26 cellular contexts compared by ENCODE assay signal in genomic region chr17:8504460-8505207, GRCh38.
"Had no signal": no experiment of that assay in that cellular context is flagged by ENCODE, and none has a peak within 500 bp of the region (broad histone marks: within the 10 kb centered on the region; RNA-seq: fewer than 3 reads in every experiment).

No MANE protein-coding gene starts in this region.

- H3K27me3 Mint-ChIP-seq: activated CD4-positive, alpha-beta T cell treated with anti-CD3 and anti-CD28 coated beads, Interleukin-2, amount 10 ng/mL, durations not matched to agents 7 days and 5 days; activated CD8-positive, alpha-beta T cell treated with anti-CD3 and anti-CD28 coated beads for 36 hours; activated naive CD4-positive, alpha-beta T cell treated with anti-CD3 and anti-CD28 coated beads, Interleukin-2, amount 50 U/mL, for 24 hours; activated naive CD8-positive, alpha-beta T cell treated with anti-CD3 and anti-CD28 coated beads, Interleukin-2, amount 50 U/mL, for 24 hours; natural killer cell treated with Interleukin-12 subunit alpha and Interleukin-12 subunit beta and Interleukin-15 and Interleukin-18, amount 100 ng/mL, for 72 hours; stimulated activated naive CD8-positive, alpha-beta T cell treated with anti-CD3 and anti-CD28 coated beads, Interleukin-15, Interleukin-2, amounts not matched to agents 100 ng/mL and 50 ng/mL, for 24 hours had no signal

- H3K27ac Mint-ChIP-seq: activated CD4-positive, alpha-beta T cell treated with anti-CD3 and anti-CD28 coated beads, Interleukin-2, amount 10 ng/mL, durations not matched to agents 7 days and 5 days; activated CD8-positive, alpha-beta T cell treated with anti-CD3 and anti-CD28 coated beads for 36 hours; activated naive CD4-positive, alpha-beta T cell treated with anti-CD3 and anti-CD28 coated beads, Interleukin-2, amount 50 U/mL, for 24 hours; activated naive CD8-positive, alpha-beta T cell treated with anti-CD3 and anti-CD28 coated beads, Interleukin-2, amount 50 U/mL, for 24 hours; activated T-helper 2 cell treated with anti-CD3 and anti-CD28 coated beads, Interferon-gamma antibody, Interleukin-2, Interleukin-4, amounts not matched to agents 10 μg/mL and 5 μg/mL and 100 μg/mL, durations not matched to agents 14 hours and 24 hours and 36 hours; memory B cell; natural killer cell treated with Interleukin-12 subunit alpha and Interleukin-12 subunit beta and Interleukin-15 and Interleukin-18, amount 100 ng/mL, for 72 hours; stimulated activated effector memory CD8-positive, alpha-beta T cell treated with anti-CD3 and anti-CD28 coated beads, Interleukin-12 subunit alpha, Interleukin-12 subunit beta, amount 100 ng/mL, for 72 hours; stimulated activated naive CD8-positive, alpha-beta T cell treated with anti-CD3 and anti-CD28 coated beads, Interleukin-15, Interleukin-2, amounts not matched to agents 100 ng/mL and 50 ng/mL, for 24 hours had no signal

- H3K27me3 ChIP-seq: colonic mucosa, dorsolateral prefrontal cortex, gastroesophageal sphincter, ovary, sigmoid colon, thyroid gland had no signal

- H3K36me3 ChIP-seq: colonic mucosa, ovary had no signal

- H3K9me3 Mint-ChIP-seq: activated CD4-positive, alpha-beta T cell treated with anti-CD3 and anti-CD28 coated beads, Interleukin-2, amount 10 ng/mL, durations not matched to agents 7 days and 5 days; activated CD8-positive, alpha-beta T cell treated with anti-CD3 and anti-CD28 coated beads for 36 hours; activated naive CD4-positive, alpha-beta T cell treated with anti-CD3 and anti-CD28 coated beads, Interleukin-2, amount 50 U/mL, for 24 hours; activated naive CD8-positive, alpha-beta T cell treated with anti-CD3 and anti-CD28 coated beads, Interleukin-2, amount 50 U/mL, for 24 hours; activated T-helper 2 cell treated with anti-CD3 and anti-CD28 coated beads, Interferon-gamma antibody, Interleukin-2, Interleukin-4, amounts not matched to agents 10 μg/mL and 5 μg/mL and 100 μg/mL, durations not matched to agents 14 hours and 24 hours and 36 hours; memory B cell; natural killer cell treated with Interleukin-12 subunit alpha and Interleukin-12 subunit beta and Interleukin-15 and Interleukin-18, amount 100 ng/mL, for 72 hours; stimulated activated effector memory CD8-positive, alpha-beta T cell treated with anti-CD3 and anti-CD28 coated beads, Interleukin-12 subunit alpha, Interleukin-12 subunit beta, amount 100 ng/mL, for 72 hours; stimulated activated naive CD8-positive, alpha-beta T cell treated with anti-CD3 and anti-CD28 coated beads, Interleukin-15, Interleukin-2, amounts not matched to agents 100 ng/mL and 50 ng/mL, for 24 hours had no signal

- H3K4me3 Mint-ChIP-seq: activated CD4-positive, alpha-beta T cell treated with anti-CD3 and anti-CD28 coated beads, Interleukin-2, amount 10 ng/mL, durations not matched to agents 7 days and 5 days; activated CD8-positive, alpha-beta T cell treated with anti-CD3 and anti-CD28 coated beads for 36 hours; activated naive CD4-positive, alpha-beta T cell treated with anti-CD3 and anti-CD28 coated beads, Interleukin-2, amount 50 U/mL, for 24 hours; activated naive CD8-positive, alpha-beta T cell treated with anti-CD3 and anti-CD28 coated beads, Interleukin-2, amount 50 U/mL, for 24 hours; memory B cell; natural killer cell treated with Interleukin-12 subunit alpha and Interleukin-12 subunit beta and Interleukin-15 and Interleukin-18, amount 100 ng/mL, for 72 hours; stimulated activated effector memory CD8-positive, alpha-beta T cell treated with anti-CD3 and anti-CD28 coated beads, Interleukin-12 subunit alpha, Interleukin-12 subunit beta, amount 100 ng/mL, for 72 hours; stimulated activated naive CD8-positive, alpha-beta T cell treated with anti-CD3 and anti-CD28 coated beads, Interleukin-15, Interleukin-2, amounts not matched to agents 100 ng/mL and 50 ng/mL, for 24 hours had no signal

- H3K4me1 ChIP-seq: colonic mucosa, prostate gland, thyroid gland had no signal

- H3K4me3 ChIP-seq: colonic mucosa, dorsolateral prefrontal cortex, gastroesophageal sphincter, ovary, prostate gland, sigmoid colon, thyroid gland had no signal

- H3K27ac ChIP-seq: colonic mucosa, gastroesophageal sphincter, ovary, prostate gland, sigmoid colon had no signal

- DNase-seq: activated CD4-positive, alpha-beta T cell treated with anti-CD3 and anti-CD28 coated beads for 1 hour; activated CD4-positive, alpha-beta T cell treated with anti-CD3 and anti-CD28 coated beads, Interleukin-2, amount 10 ng/mL, durations not matched to agents 7 days and 5 days; activated CD8-positive, alpha-beta T cell treated with anti-CD3 and anti-CD28 coated beads for 36 hours; activated naive CD8-positive, alpha-beta T cell treated with anti-CD3 and anti-CD28 coated beads, Interleukin-2, amount 50 U/mL, for 24 hours; activated T-cell treated with anti-CD3 and anti-CD28 coated beads, Interleukin-2, amount 50 U/mL, for 48 hours; amygdala; colonic mucosa; effector memory CD4-positive, alpha-beta T cell; hippocampal formation; kidney; left colon; ovary; sigmoid colon; small intestine; stimulated activated CD4-positive, alpha-beta T cell treated with anti-CD3 and anti-CD28 coated beads, Interleukin-4, amount 100 ng/mL, for 24 hours; T-helper 2 cell; thyroid gland had no signal

- H3K4me1 Mint-ChIP-seq: activated CD4-positive, alpha-beta T cell treated with anti-CD3 and anti-CD28 coated beads, Interleukin-2, amount 10 ng/mL, durations not matched to agents 7 days and 5 days; activated naive CD4-positive, alpha-beta T cell treated with anti-CD3 and anti-CD28 coated beads, Interleukin-2, amount 50 U/mL, for 24 hours; activated naive CD8-positive, alpha-beta T cell treated with anti-CD3 and anti-CD28 coated beads, Interleukin-2, amount 50 U/mL, for 24 hours; memory B cell; stimulated activated effector memory CD8-positive, alpha-beta T cell treated with anti-CD3 and anti-CD28 coated beads, Interleukin-12 subunit alpha, Interleukin-12 subunit beta, amount 100 ng/mL, for 72 hours had no signal

- ATAC-seq: activated CD8-positive, alpha-beta T cell treated with anti-CD3 and anti-CD28 coated beads for 36 hours; activated naive CD8-positive, alpha-beta T cell treated with anti-CD3 and anti-CD28 coated beads, Interleukin-2, amount 50 U/mL, for 24 hours; gastroesophageal sphincter; left colon; stimulated activated effector memory CD8-positive, alpha-beta T cell treated with anti-CD3 and anti-CD28 coated beads, Interleukin-12 subunit alpha, Interleukin-12 subunit beta, amount 100 ng/mL, for 72 hours had no signal

- H3K36me3 Mint-ChIP-seq: natural killer cell treated with Interleukin-12 subunit alpha and Interleukin-12 subunit beta and Interleukin-15 and Interleukin-18, amount 100 ng/mL, for 72 hours; stimulated activated effector memory CD8-positive, alpha-beta T cell treated with anti-CD3 and anti-CD28 coated beads, Interleukin-12 subunit alpha, Interleukin-12 subunit beta, amount 100 ng/mL, for 72 hours had no signal

- H3K9me3 ChIP-seq: colonic mucosa, gastroesophageal sphincter, ovary, prostate gland, sigmoid colon, thyroid gland had no signal
